In the genomic region with DNA sequence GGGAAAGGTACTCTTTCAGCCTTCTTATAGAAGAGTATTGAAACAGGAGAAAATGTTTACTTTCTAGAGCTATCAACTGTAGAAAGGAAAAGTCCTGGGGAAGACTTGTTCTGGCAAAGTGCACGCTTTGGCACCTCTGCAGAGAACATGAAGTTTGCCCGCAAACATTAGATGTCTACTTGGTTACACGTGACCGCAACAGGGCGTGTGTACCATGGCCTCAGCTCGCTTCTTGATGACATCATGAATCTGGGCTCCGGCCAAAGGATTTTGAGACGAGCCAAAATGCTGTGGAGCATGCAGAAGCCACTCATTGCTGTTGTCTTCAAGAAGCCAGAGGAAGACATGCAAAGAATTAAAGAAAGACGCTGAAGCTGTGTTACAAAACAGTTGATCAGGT, we compare ENCODE assay signal across 14 cellular contexts. TPM values are rescaled to one million over a fixed set of nuclear protein-coding genes. Genes with fewer than 3 reads are reported as not detected.
DNase-seq lines count a peak whose midpoint lies in the region; ATAC-seq, FAIRE-seq and TF ChIP-seq lines count a peak whose summit lies in the region.
"Had no signal": no experiment of that assay in that cellular context is flagged by ENCODE, and none has a peak within 500 bp of the region (broad histone marks: within the 10 kb centered on the region; RNA-seq: fewer than 3 reads in every experiment).

No MANE protein-coding gene starts in this region.

- CTCF ChIA-PET in activated naive CD4-positive, alpha-beta T cell treated with anti-CD3 and anti-CD28 coated beads for 36 hours (lab: Charles Lee), result interaction anchor here (0.9 to 1.4 kb wide), 2 partner anchors 17 to 52 kb away, joined by 4 read pairs; no protein-coding TSS in a partner anchor

- no peaks in the 10 kb centered on the region for H3K27me3 ChIP-seq in prostate gland (replicated peaks; ENCODE audit: insufficient read depth)
- H3K27me3 ChIP-seq: sigmoid colon had no signal

- H3K4me3 ChIP-seq in prostate gland, result no peak overlapping the region
- H3K4me3 ChIP-seq: sigmoid colon had no signal

- no peak for TF ChIP-seq POLR2A in prostate gland (IDR thresholded peaks at IDR 0.05)

- no peaks in the 10 kb centered on the region for H3K36me3 ChIP-seq in prostate gland
- H3K36me3 ChIP-seq: sigmoid colon had no signal

- WGBS in prostate gland, result 41% methylated on average over 9 of the region's 9 CpGs

- intact Hi-C loops in prostate gland (cut with DNase I), result no loop called here
- intact Hi-C loops in activated naive CD4-positive, alpha-beta T cell treated with anti-CD3 and anti-CD28 coated beads for 36 hours (cut with micrococcal nuclease), result no loop called here

- no peaks in the 10 kb centered on the region for H3K36me3 Mint-ChIP-seq in activated naive CD4-positive, alpha-beta T cell treated with anti-CD3 and anti-CD28 coated beads for 36 hours (ENCODE audit: low read depth)

- TF ChIP-seq CTCF in prostate gland (IDR thresholded peaks at IDR 0.05), result no peak

- FAIRE-seq in frontal cortex (lab: Jason Lieb, UNC), result no peak

- H3K4me1 Mint-ChIP-seq in activated naive CD4-positive, alpha-beta T cell treated with anti-CD3 and anti-CD28 coated beads for 36 hours (ENCODE audit: low read depth), result peaks cover 28% of the 10 kb centered on the region

- H3K4me3 Mint-ChIP-seq in activated naive CD4-positive, alpha-beta T cell treated with anti-CD3 and anti-CD28 coated beads for 36 hours, result no peak overlapping the region

- H3K27me3 Mint-ChIP-seq in activated naive CD4-positive, alpha-beta T cell treated with anti-CD3 and anti-CD28 coated beads for 36 hours (ENCODE audit: low read depth), result no peaks in the 10 kb centered on the region

- no peaks in the 10 kb centered on the region for H3K9me3 ChIP-seq in prostate gland
- H3K9me3 ChIP-seq: sigmoid colon had no signal

- H3K9me3 Mint-ChIP-seq in activated naive CD4-positive, alpha-beta T cell treated with anti-CD3 and anti-CD28 coated beads for 36 hours, result no peaks in the 10 kb centered on the region

- no peak overlapping the region for H3K27ac ChIP-seq in prostate gland
- H3K27ac ChIP-seq: sigmoid colon had no signal

- no peak overlapping the region for H3K27ac Mint-ChIP-seq in activated naive CD4-positive, alpha-beta T cell treated with anti-CD3 and anti-CD28 coated beads for 36 hours

- DNase-seq in DMS79 (lab: John Stamatoyannopoulos, UW) (peak; percentile 89), NCI-H460 (ENCODE audit: extremely low read depth, low read depth) (peak; percentile 17), fibroblast of peridontal ligament (ENCODE audit: extremely low read depth) (peak; percentile 76), prostate gland (ENCODE audit: low spot score) (peak; percentile 85), frontal cortex (ENCODE audit: low spot score in 2 of 2) (no peak), pons (ENCODE audit: low spot score) (no peak)
- no peak for DNase-seq in activated naive CD4-positive, alpha-beta T cell treated with anti-CD3 and anti-CD28 coated beads for 36 hours
- DNase-seq: activated CD4-positive, alpha-beta T cell treated with anti-CD3 and anti-CD28 coated beads, Interleukin-2, amount 50 U/mL, for 48 hours; cortex of kidney; DND-41; midbrain; sigmoid colon had no signal

- H3K4me1 ChIP-seq in prostate gland (replicated peaks), result no peaks in the 10 kb centered on the region
- H3K4me1 ChIP-seq: sigmoid colon had no signal

- ATAC-seq in HG03432 (IDR thresholded peaks at IDR 0.05; ENCODE audit: unreplicated experiment), result no peak

RNA-seq across cellular contexts. Expression of gene TAS2R60, which starts 8.6 kb away (rescaled TPM):
- total RNA-seq in NCI-H460 (2014; rRNA removed; shearing (Covaris generic)), result not detected in 2 replicates
- not detected in 2 replicates for polyA plus RNA-seq in NCI-H460 (2014; cell fraction: nucleus; rRNA removed)
- total RNA-seq in prostate gland, result not detected
- total RNA-seq in activated naive CD4-positive, alpha-beta T cell treated with anti-CD3 and anti-CD28 coated beads for 36 hours, result not detected
- not detected for total RNA-seq in frontal cortex
- total RNA-seq: sigmoid colon had no signal
- polyA plus RNA-seq: sigmoid colon, urinary bladder had no signal

RNA-seq across cellular contexts. Expression of gene EPHA1, which starts 26.0 kb away (rescaled TPM):
- total RNA-seq in NCI-H460 (2014; rRNA removed; shearing (Covaris generic)), result not detected in 2 replicates
- polyA plus RNA-seq in NCI-H460 (2014; cell fraction: nucleus; rRNA removed), result not detected in 2 replicates
- 10 to 100 TPM; 10.5 to 15.7 TPM for total RNA-seq in prostate gland
- total RNA-seq in activated naive CD4-positive, alpha-beta T cell treated with anti-CD3 and anti-CD28 coated beads for 36 hours, result 1 to 10 TPM; 1.0 to 1.3 TPM
- total RNA-seq in frontal cortex, result 0.41 TPM

RNA-seq across cellular contexts. Expression of gene TAS2R41, which starts 43.0 kb away (rescaled TPM):
- not detected in 2 replicates for total RNA-seq in NCI-H460 (2014; rRNA removed; shearing (Covaris generic))
- polyA plus RNA-seq in NCI-H460 (2014; cell fraction: nucleus; rRNA removed), result not detected in 2 replicates
- total RNA-seq in prostate gland, result 1 to 10 TPM in 1 of 2 donors, not detected in 1; 2.7 TPM
- total RNA-seq in activated naive CD4-positive, alpha-beta T cell treated with anti-CD3 and anti-CD28 coated beads for 36 hours, result not detected
- total RNA-seq in frontal cortex, result not detected
- total RNA-seq: urinary bladder had no signal
- polyA plus RNA-seq: sigmoid colon, urinary bladder had no signal

RNA-seq across cellular contexts. Expression of gene ZYX, which starts 53.5 kb away (rescaled TPM):
- 45.7 and 57.4 TPM in 2 replicates for total RNA-seq in NCI-H460 (2014; rRNA removed; shearing (Covaris generic))
- polyA plus RNA-seq in NCI-H460 (2014; cell fraction: nucleus; rRNA removed), result 41.7 and 43.4 TPM in 2 replicates
- total RNA-seq in prostate gland (100 to 1,000 TPM in 1 of 2 donors, 10 to 100 TPM in 1; 55.8 to 256 TPM), frontal cortex (4.5 TPM)
- total RNA-seq in activated naive CD4-positive, alpha-beta T cell treated with anti-CD3 and anti-CD28 coated beads for 36 hours, result 10 to 100 TPM; 75.1 to 81.5 TPM

Comparison
In these comparisons a context has a peak if more than half of its experiments do, and no peak if none do; other contexts are left out.
1. DNase-seq: peak in DMS79 (single experiment), NCI-H460 (single experiment), fibroblast of peridontal ligament (single experiment) and prostate gland (single experiment); none in activated naive CD4-positive, alpha-beta T cell treated with anti-CD3 and anti-CD28 coated beads for 36 hours (single experiment), frontal cortex (0 of 2) and pons (single experiment).